31 cellular contexts compared by ENCODE assay signal in genomic region chr2:137133231-137133630, GRCh38.
"Had no signal": no experiment of that assay in that cellular context is flagged by ENCODE, and none has a peak within 500 bp of the region (broad histone marks: within the 10 kb centered on the region; RNA-seq: fewer than 3 reads in every experiment).

No MANE protein-coding gene starts in this region.

- H3K4me2 ChIP-seq: neural progenitor cell, smooth muscle cell had no signal

- H3K4me1 ChIP-seq: colonic mucosa, esophagus squamous epithelium, heart right ventricle, parathyroid adenoma, prostate gland, right atrium auricular region, suprapubic skin, transverse colon had no signal

- H3K4me3 Mint-ChIP-seq: dendritic cell treated with granulocyte-macrophage colony-stimulating factor and Interleukin-4, amounts not matched to agents 40 ng/mL and 50 ng/mL, for 4 days; immature natural killer cell; memory B cell; naive thymus-derived CD4-positive, alpha-beta T cell; nephron; neural progenitor cell; stimulated activated naive CD8-positive, alpha-beta T cell treated with anti-CD3 and anti-CD28 coated beads, Interleukin-15, amount 100 ng/mL, for 72 hours had no signal

- H2AFZ ChIP-seq: neural progenitor cell, parathyroid adenoma had no signal

- H3K36me3 Mint-ChIP-seq: memory B cell; naive thymus-derived CD4-positive, alpha-beta T cell; neural progenitor cell had no signal

- H3K36me3 ChIP-seq: colonic mucosa, esophagus squamous epithelium, heart right ventricle, neural progenitor cell, prostate gland, right atrium auricular region, suprapubic skin, transverse colon had no signal

- H3K27ac Mint-ChIP-seq: dendritic cell treated with granulocyte-macrophage colony-stimulating factor and Interleukin-4, amounts not matched to agents 40 ng/mL and 50 ng/mL, for 4 days; immature natural killer cell; memory B cell; naive thymus-derived CD4-positive, alpha-beta T cell; neural progenitor cell; stimulated activated naive CD8-positive, alpha-beta T cell treated with anti-CD3 and anti-CD28 coated beads, Interleukin-15, amount 100 ng/mL, for 72 hours had no signal

- H3K79me2 ChIP-seq: parathyroid adenoma had no signal

- H3K4me1 Mint-ChIP-seq: immature natural killer cell; memory B cell; naive thymus-derived CD4-positive, alpha-beta T cell; neural progenitor cell; stimulated activated naive CD8-positive, alpha-beta T cell treated with anti-CD3 and anti-CD28 coated beads, Interleukin-15, amount 100 ng/mL, for 72 hours had no signal

- DNase-seq: colonic mucosa; effector CD8-positive, alpha-beta T cell; erythroblast; esophagus squamous epithelium; foreskin melanocyte; glutamatergic neuron; heart right ventricle; hippocampal formation; immature natural killer cell; islet precursor cell; midbrain; naive thymus-derived CD4-positive, alpha-beta T cell; stimulated activated CD4-positive, alpha-beta T cell treated with anti-CD3 and anti-CD28 coated beads, Interleukin-12 subunit alpha, Interleukin-12 subunit beta, amount 100 ng/mL, for 4 hours; stimulated activated CD4-positive, alpha-beta T cell treated with anti-CD3 and anti-CD28 coated beads, Interleukin-1b, Interleukin-23, amount 100 ng/mL, for 48 hours; stimulated activated CD4-positive, alpha-beta T cell treated with anti-CD3 and anti-CD28 coated beads, Interleukin-4, amount 100 ng/mL, for 1 hour; stimulated activated CD8-positive, alpha-beta memory T cell treated with anti-CD3 and anti-CD28 coated beads, Interleukin-4, amount 100 ng/mL, for 48 hours; stimulated activated naive CD4-positive, alpha-beta T cell; stimulated activated naive CD8-positive, alpha-beta T cell treated with anti-CD3 and anti-CD28 coated beads, Interleukin-15, amount 100 ng/mL, for 72 hours; transverse colon had no signal

- ATAC-seq: heart right ventricle; left lobe of liver; naive thymus-derived CD4-positive, alpha-beta T cell; sciatic nerve; stimulated activated naive CD8-positive, alpha-beta T cell treated with anti-CD3 and anti-CD28 coated beads, Interleukin-15, amount 100 ng/mL, for 72 hours had no signal

- H3K9me3 ChIP-seq: colonic mucosa, esophagus squamous epithelium, heart right ventricle, prostate gland, right atrium auricular region, transverse colon had no signal

- H3K4me3 ChIP-seq: colonic mucosa, esophagus squamous epithelium, heart right ventricle, lung, neural progenitor cell, prostate gland, right atrium auricular region, smooth muscle cell, suprapubic skin, transverse colon had no signal

- H3K27me3 Mint-ChIP-seq: dendritic cell treated with granulocyte-macrophage colony-stimulating factor and Interleukin-4, amounts not matched to agents 40 ng/mL and 50 ng/mL, for 4 days; memory B cell; stimulated activated naive CD8-positive, alpha-beta T cell treated with anti-CD3 and anti-CD28 coated beads, Interleukin-15, amount 100 ng/mL, for 72 hours had no signal

- H3K27me3 ChIP-seq: colonic mucosa, esophagus squamous epithelium, heart right ventricle, neural progenitor cell, right atrium auricular region, suprapubic skin, transverse colon had no signal

- H3K27ac ChIP-seq: colonic mucosa, esophagus squamous epithelium, heart right ventricle, neural progenitor cell, parathyroid adenoma, prostate gland, right atrium auricular region, suprapubic skin, transverse colon had no signal

- H3K9me3 Mint-ChIP-seq: dendritic cell treated with granulocyte-macrophage colony-stimulating factor and Interleukin-4, amounts not matched to agents 40 ng/mL and 50 ng/mL, for 4 days had no signal
